In the genomic region with DNA sequence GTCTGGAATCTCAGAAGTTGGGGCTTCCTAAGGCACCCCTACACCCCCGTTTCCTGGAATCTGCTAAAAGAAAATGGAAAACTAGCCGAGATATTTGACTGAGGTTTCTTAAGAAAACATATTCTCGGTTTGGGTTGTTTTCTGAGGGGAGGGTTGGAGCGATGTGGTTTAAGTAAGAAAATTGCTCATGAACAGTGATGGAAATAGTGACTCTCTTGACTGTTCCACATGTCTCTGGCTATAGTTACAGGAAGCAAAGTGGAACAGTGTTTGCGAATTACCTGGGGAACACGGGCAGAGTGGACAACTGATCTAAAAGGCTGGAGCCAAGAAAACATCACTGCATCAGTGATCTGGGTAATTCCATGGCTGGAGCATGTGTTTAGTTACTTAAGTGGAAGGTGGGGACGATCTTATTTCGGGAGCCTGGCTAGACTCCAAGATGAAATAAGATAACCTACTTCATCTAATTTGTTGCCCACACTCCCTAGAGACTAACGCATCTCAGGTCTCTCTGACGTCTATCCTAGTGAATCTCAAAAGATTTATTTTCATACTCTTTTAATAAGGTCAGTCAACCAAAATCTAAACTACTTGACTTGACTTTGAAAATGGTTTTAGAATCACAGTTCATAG, we compare ENCODE assay signal across 14 cellular contexts.
DNase-seq lines count a peak whose midpoint lies in the region; ATAC-seq and TF ChIP-seq lines count a peak whose summit lies in the region.
"Had no signal": no experiment of that assay in that cellular context is flagged by ENCODE, and none has a peak within 500 bp of the region (broad histone marks: within the 10 kb centered on the region; RNA-seq: fewer than 3 reads in every experiment).

No MANE protein-coding gene starts in this region.

- TF ChIP-seq CTCF in kidney epithelial cell (IDR thresholded peaks at IDR 0.05; ENCODE audit: insufficient read depth, low read length, poor library complexity, severe bottlenecking) (no peak), GM20000 (IDR thresholded peaks at IDR 0.05; ENCODE audit: extremely low read depth, missing control alignments) (no peak), OCI-LY7 (conservative IDR thresholded peaks at IDR 0.05; ENCODE audit: low read length) (no peak)

- no peak overlapping the region for H3K4me2 ChIP-seq in OCI-LY7 (ENCODE audit: low read length)

- POLR2A ChIA-PET in OCI-LY7 (lab: Charles Lee), result no interaction called here

- no TSS peak for BruUV-seq in OCI-LY7 (replicated peaks; lab: Mats Ljungman, UMichigan)

- H2AFZ ChIP-seq in OCI-LY7 (ENCODE audit: low read length), result no peak overlapping the region

- H3K36me3 Mint-ChIP-seq in activated T-cell treated with anti-CD3 and anti-CD28 coated beads, Interleukin-2, amount 50 U/mL, for 72 hours (ENCODE audit: insufficient read depth in 2 of 2), result no peaks in the 10 kb centered on the region
- H3K36me3 Mint-ChIP-seq: CD4-positive, CD25-positive, alpha-beta regulatory T cell; natural killer cell had no signal

- no peaks in the 10 kb centered on the region for H3K9me3 ChIP-seq in OCI-LY7 (ENCODE audit: low read length)
- H3K9me3 ChIP-seq: suprapubic skin had no signal

- H3K36me3 ChIP-seq in kidney epithelial cell (ENCODE audit: control insufficient read depth, insufficient read depth, low read length) (no peaks in the 10 kb centered on the region), OCI-LY7 (ENCODE audit: insufficient read depth, low read length) (no peaks in the 10 kb centered on the region)
- H3K36me3 ChIP-seq: suprapubic skin had no signal

- no peak overlapping the region for H3K27ac ChIP-seq in OCI-LY7 (ENCODE audit: low read depth, low read length, poor library complexity, severe bottlenecking)
- H3K27ac ChIP-seq: SK-N-MC, suprapubic skin had no signal

- ATAC-seq in activated T-cell treated with anti-CD3 and anti-CD28 coated beads, Interleukin-2, amount 50 U/mL, for 72 hours (replicated peaks in 1 of 2), result peak; percentile 85 to 86
- ATAC-seq: natural killer cell had no signal

- intact Hi-C loops in posterior vena cava (cut with DNase I) (no loop called here), OCI-LY7 (cut with micrococcal nuclease; ENCODE audit: unreplicated experiment) (no loop called here)

- peaks cover 51% of the 10 kb centered on the region for H3K4me1 Mint-ChIP-seq in activated T-cell treated with anti-CD3 and anti-CD28 coated beads, Interleukin-2, amount 50 U/mL, for 72 hours (ENCODE audit: low read depth)
- H3K4me1 Mint-ChIP-seq: CD4-positive, CD25-positive, alpha-beta regulatory T cell; natural killer cell had no signal

- H3K4me3 Mint-ChIP-seq in activated T-cell treated with anti-CD3 and anti-CD28 coated beads, Interleukin-2, amount 50 U/mL, for 72 hours, result peak overlapping the region; percentile 35 to 43
- H3K4me3 Mint-ChIP-seq: CD4-positive, CD25-positive, alpha-beta regulatory T cell; dendritic cell treated with granulocyte-macrophage colony-stimulating factor and Interleukin-4, amounts not matched to agents 40 ng/mL and 50 ng/mL, for 4 days; natural killer cell had no signal

- H3K79me2 ChIP-seq in OCI-LY7 (ENCODE audit: insufficient read depth, low read depth, low read length), result no peaks in the 10 kb centered on the region

- no peaks in the 10 kb centered on the region for H3K27me3 ChIP-seq in kidney epithelial cell (ENCODE audit: control insufficient read depth, insufficient read depth, low read length)
- H3K27me3 ChIP-seq: suprapubic skin had no signal

- H3K9me2 ChIP-seq in OCI-LY7 (ENCODE audit: insufficient read depth, low read length), result no peaks in the 10 kb centered on the region

- no peaks in the 10 kb centered on the region for H3K4me1 ChIP-seq in OCI-LY7 (ENCODE audit: insufficient read depth, low read length, poor library complexity, severe bottlenecking)

- peaks cover 9% of the 10 kb centered on the region for H3K27me3 Mint-ChIP-seq in activated T-cell treated with anti-CD3 and anti-CD28 coated beads, Interleukin-2, amount 50 U/mL, for 72 hours (ENCODE audit: low read depth)
- H3K27me3 Mint-ChIP-seq: CD4-positive, CD25-positive, alpha-beta regulatory T cell had no signal

- peaks cover 0 to 3% of the 10 kb centered on the region in 2 donors for H3K9me3 Mint-ChIP-seq in activated T-cell treated with anti-CD3 and anti-CD28 coated beads, Interleukin-2, amount 50 U/mL, for 72 hours
- H3K9me3 Mint-ChIP-seq: dendritic cell treated with granulocyte-macrophage colony-stimulating factor and Interleukin-4, amounts not matched to agents 40 ng/mL and 50 ng/mL, for 4 days; natural killer cell had no signal

- CTCF ChIA-PET in OCI-LY7 (lab: Charles Lee; ENCODE audit: unreplicated experiment), result no interaction called here

- H4K20me1 ChIP-seq in OCI-LY7 (ENCODE audit: insufficient read depth, low read length), result no peaks in the 10 kb centered on the region

- peak overlapping the region; percentile 9 for H3K27ac Mint-ChIP-seq in activated T-cell treated with anti-CD3 and anti-CD28 coated beads, Interleukin-2, amount 50 U/mL, for 72 hours
- H3K27ac Mint-ChIP-seq: CD4-positive, CD25-positive, alpha-beta regulatory T cell; dendritic cell treated with granulocyte-macrophage colony-stimulating factor and Interleukin-4, amounts not matched to agents 40 ng/mL and 50 ng/mL, for 4 days; natural killer cell had no signal

- no peak overlapping the region for H3K4me3 ChIP-seq in kidney epithelial cell (ENCODE audit: low read depth, low read length)
- no peak overlapping the region for H3K4me3 ChIP-seq in OCI-LY7 (ENCODE audit: low read depth, low read length, poor library complexity, severe bottlenecking)
- H3K4me3 ChIP-seq: SK-N-MC, suprapubic skin had no signal

- DNase-seq in A172 (ENCODE audit: low spot score), result peak; percentile 31
- peak; percentile 94 for DNase-seq in LHCN-M2 (ENCODE audit: low read depth)
- peak in 1 of 2 donors; percentile 16 for DNase-seq in activated T-cell treated with anti-CD3 and anti-CD28 coated beads, Interleukin-2, amount 50 U/mL, for 72 hours
- peak; percentile 92 for DNase-seq in kidney epithelial cell (ENCODE audit: low read depth)
- no peak for DNase-seq in epidermal melanocyte (ENCODE audit: insufficient read length, low spot score)
- no peak for DNase-seq in posterior vena cava (ENCODE audit: low spot score)
- DNase-seq in GM20000 (ENCODE audit: low spot score), result no peak
- DNase-seq in OCI-LY7 (ENCODE audit: low spot score), result no peak
- DNase-seq: activated CD8-positive, alpha-beta memory T cell treated with anti-CD3 and anti-CD28 coated beads for 24 hours; CD4-positive, CD25-positive, alpha-beta regulatory T cell; natural killer cell had no signal

Comparison
In these comparisons a context has a peak if more than half of its experiments do, and no peak if none do; other contexts are left out.
1. DNase-seq: peak in A172 (single experiment), LHCN-M2 (single experiment) and kidney epithelial cell (single experiment); none in epidermal melanocyte (single experiment), posterior vena cava (single experiment), GM20000 (single experiment) and OCI-LY7 (single experiment).